ENCODE assay signal across 10 cellular contexts in the genomic region with DNA sequence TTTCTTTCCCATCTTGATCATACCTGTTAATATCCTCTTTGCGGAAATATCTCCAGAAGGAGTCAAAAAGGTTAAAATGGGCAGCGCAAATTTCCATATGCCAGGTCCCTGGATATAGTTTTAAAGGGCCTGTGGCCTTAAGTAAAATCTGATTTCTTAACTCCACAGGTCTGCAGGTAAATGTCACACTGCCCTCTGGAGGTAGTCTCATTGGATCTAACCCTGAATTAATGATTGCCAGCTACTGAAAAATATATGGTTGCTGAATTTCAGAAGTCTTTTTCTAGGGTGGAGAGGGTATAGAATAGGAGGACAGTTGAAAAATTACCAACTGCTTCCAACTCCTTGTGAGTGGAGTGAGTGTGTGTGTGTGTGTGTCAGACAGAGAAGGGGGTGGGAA. TPM values are rescaled to one million over a fixed set of nuclear protein-coding genes. Genes with fewer than 3 reads are reported as not detected.
DNase-seq lines count a peak whose midpoint lies in the region; ATAC-seq and TF ChIP-seq lines count a peak whose summit lies in the region.
"Had no signal": no experiment of that assay in that cellular context is flagged by ENCODE, and none has a peak within 500 bp of the region (broad histone marks: within the 10 kb centered on the region; RNA-seq: fewer than 3 reads in every experiment).

No MANE protein-coding gene starts in this region.

- DNase-seq in GM23248 (no peak), glomerular visceral epithelial cell (ENCODE audit: extremely low spot score) (peak; percentile 20), tibial nerve (ENCODE audit: low spot score in 2 of 2) (no peak), SKM-1 treated with dmso at 0.1 percent for 144 hours (lab: John Stamatoyannopoulos, UW; ENCODE audit: unreplicated experiment) (no peak)

- in situ Hi-C loops in GM23248 (cut with MboI): no loop called here

- no peak for TF ChIP-seq EP300 in tibial nerve (IDR thresholded peaks at IDR 0.05)

- no peak for TF ChIP-seq POLR2A in tibial nerve (IDR thresholded peaks at IDR 0.05)

- ATAC-seq in SK-N-SH treated with all-trans-retinoic acid at 6 μM for 48 hours (peak; percentile 26; the same call in 2 of the 3 replicates), GM19324 (IDR thresholded peaks at IDR 0.05; ENCODE audit: low FRiP score, unreplicated experiment) (no peak), GM18868 (IDR thresholded peaks at IDR 0.05; ENCODE audit: unreplicated experiment) (no peak)

- H3K4me3 ChIP-seq in GM23248 (peak overlapping the region; percentile 57; the same call in 1 of the 2 replicates), tibial nerve (no peak overlapping the region)
- H3K4me3 ChIP-seq: BLaER1, thoracic aorta had no signal

- peaks cover 86% of the 10 kb centered on the region for H3F3A ChIP-seq in GM23248 (ENCODE audit: insufficient read depth)

- WGBS in GM23248 (ENCODE audit: low coverage in 1 of 2, low lambda C conversion rate in 2 of 2, missing lambda C conversion rate in 2 of 2), 2 experiments: 89% methylated on average over 2 of the region's 2 CpGs
- WGBS in tibial nerve, 2 donors: 85 to 91% methylated on average over 2 of the region's 2 CpGs

- H3K27me3 ChIP-seq in GM23248 (replicated peaks; ENCODE audit: insufficient read depth) (no peaks in the 10 kb centered on the region), tibial nerve (no peaks in the 10 kb centered on the region)
- H3K27me3 ChIP-seq: BLaER1 had no signal

- H3K79me2 ChIP-seq in GM23248 (ENCODE audit: insufficient read depth): peaks cover 91% of the 10 kb centered on the region

- TF ChIP-seq CTCF in 22Rv1 (IDR thresholded peaks at IDR 0.05) (peak; percentile 57), tibial nerve (IDR thresholded peaks at IDR 0.05) (peak in 1 of 5 experiments; percentile 8)

- H3K27ac ChIP-seq in 22Rv1 (no peak overlapping the region), GM23248 (peak overlapping the region; percentile 87), tibial nerve (peak overlapping the region in 2 of 4 donors; percentile 42 to 80)
- H3K27ac ChIP-seq: BLaER1, thoracic aorta had no signal

- H3K36me3 ChIP-seq in GM23248 (ENCODE audit: low read depth): peaks cover 21% of the 10 kb centered on the region; the same call in 1 of the 2 replicates
- no peaks in the 10 kb centered on the region for H3K36me3 ChIP-seq in tibial nerve
- H3K36me3 ChIP-seq: BLaER1, thoracic aorta had no signal

- no peaks in the 10 kb centered on the region for H4K20me1 ChIP-seq in GM23248 (ENCODE audit: insufficient read depth)
- H4K20me1 ChIP-seq: BLaER1 had no signal

- peak overlapping the region; percentile 81 for H3K4me2 ChIP-seq in GM23248 (ENCODE audit: unreplicated experiment)
- H3K4me2 ChIP-seq: BLaER1 had no signal

- H3K9ac ChIP-seq in GM23248: peak overlapping the region; percentile 66
- H3K9ac ChIP-seq: BLaER1 had no signal

- no peak overlapping the region for H2AFZ ChIP-seq in GM23248

- no peaks in the 10 kb centered on the region for H3K9me2 ChIP-seq in GM23248 (ENCODE audit: insufficient read depth)

- H3K4me1 ChIP-seq in GM23248 (ENCODE audit: insufficient read depth) (peaks cover 62% of the 10 kb centered on the region), tibial nerve (peaks cover 0 to 7% (median 0%) of the 10 kb centered on the region in 4 donors)

- no peaks in the 10 kb centered on the region for H3K9me3 ChIP-seq in GM23248 (ENCODE audit: low read depth)
- H3K9me3 ChIP-seq in tibial nerve: peaks cover 0 to 20% (median 7%) of the 10 kb centered on the region in 4 donors

TF ChIP-seq in SK-N-SH treated with all-trans-retinoic acid at 6 μM for 48 hours, 23 proteins besides CTCF, POLR2A, EP300 and RAD21:
- TF ChIP-seq, protein P1, sequence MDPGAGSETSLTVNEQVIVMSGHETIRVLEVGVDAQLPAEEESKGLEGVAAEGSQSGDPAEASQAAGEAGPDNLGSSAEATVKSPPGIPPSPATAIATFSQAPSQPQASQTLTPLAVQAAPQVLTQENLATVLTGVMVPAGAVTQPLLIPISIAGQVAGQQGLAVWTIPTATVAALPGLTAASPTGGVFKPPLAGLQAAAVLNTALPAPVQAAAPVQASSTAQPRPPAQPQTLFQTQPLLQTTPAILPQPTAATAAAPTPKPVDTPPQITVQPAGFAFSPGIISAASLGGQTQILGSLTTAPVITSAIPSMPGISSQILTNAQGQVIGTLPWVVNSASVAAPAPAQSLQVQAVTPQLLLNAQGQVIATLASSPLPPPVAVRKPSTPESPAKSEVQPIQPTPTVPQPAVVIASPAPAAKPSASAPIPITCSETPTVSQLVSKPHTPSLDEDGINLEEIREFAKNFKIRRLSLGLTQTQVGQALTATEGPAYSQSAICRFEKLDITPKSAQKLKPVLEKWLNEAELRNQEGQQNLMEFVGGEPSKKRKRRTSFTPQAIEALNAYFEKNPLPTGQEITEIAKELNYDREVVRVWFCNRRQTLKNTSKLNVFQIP (CRISPR knock-in tag; IDR thresholded peaks at IDR 0.05; ENCODE audit: borderline replicate concordance, low read depth): no peak
- TF ChIP-seq, protein P2, sequence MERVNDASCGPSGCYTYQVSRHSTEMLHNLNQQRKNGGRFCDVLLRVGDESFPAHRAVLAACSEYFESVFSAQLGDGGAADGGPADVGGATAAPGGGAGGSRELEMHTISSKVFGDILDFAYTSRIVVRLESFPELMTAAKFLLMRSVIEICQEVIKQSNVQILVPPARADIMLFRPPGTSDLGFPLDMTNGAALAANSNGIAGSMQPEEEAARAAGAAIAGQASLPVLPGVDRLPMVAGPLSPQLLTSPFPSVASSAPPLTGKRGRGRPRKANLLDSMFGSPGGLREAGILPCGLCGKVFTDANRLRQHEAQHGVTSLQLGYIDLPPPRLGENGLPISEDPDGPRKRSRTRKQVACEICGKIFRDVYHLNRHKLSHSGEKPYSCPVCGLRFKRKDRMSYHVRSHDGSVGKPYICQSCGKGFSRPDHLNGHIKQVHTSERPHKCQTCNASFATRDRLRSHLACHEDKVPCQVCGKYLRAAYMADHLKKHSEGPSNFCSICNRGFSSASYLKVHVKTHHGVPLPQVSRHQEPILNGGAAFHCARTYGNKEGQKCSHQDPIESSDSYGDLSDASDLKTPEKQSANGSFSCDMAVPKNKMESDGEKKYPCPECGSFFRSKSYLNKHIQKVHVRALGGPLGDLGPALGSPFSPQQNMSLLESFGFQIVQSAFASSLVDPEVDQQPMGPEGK (CRISPR knock-in tag; IDR thresholded peaks at IDR 0.05; ENCODE audit: borderline replicate concordance): no peak
- TF ChIP-seq ARNTL (CRISPR knock-in tag; IDR thresholded peaks at IDR 0.05; ENCODE audit: borderline replicate concordance, low read depth) (no peak), CSDC2 (CRISPR knock-in tag; IDR thresholded peaks at IDR 0.05) (no peak), ISL1 (CRISPR knock-in tag; IDR thresholded peaks at IDR 0.05) (no peak), SNAI2 (CRISPR knock-in tag; IDR thresholded peaks at IDR 0.05) (no peak), ZFP30 (CRISPR knock-in tag; IDR thresholded peaks at IDR 0.05) (no peak), ZNF70 (CRISPR knock-in tag; IDR thresholded peaks at IDR 0.05) (no peak), ESRRG (CRISPR knock-in tag; IDR thresholded peaks at IDR 0.05) (no peak), ZC3H10 (CRISPR knock-in tag; IDR thresholded peaks at IDR 0.05) (no peak), BACH2 (CRISPR knock-in tag; IDR thresholded peaks at IDR 0.05; ENCODE audit: borderline replicate concordance) (no peak), ZNF565 (CRISPR knock-in tag; conservative IDR thresholded peaks at IDR 0.05; ENCODE audit: low read depth) (no peak), TOX (CRISPR knock-in tag; IDR thresholded peaks at IDR 0.05; ENCODE audit: borderline replicate concordance) (no peak), ZFP3 (CRISPR knock-in tag; IDR thresholded peaks at IDR 0.05) (no peak), RARB (CRISPR knock-in tag; IDR thresholded peaks at IDR 0.05) (no peak), TCF4 (CRISPR knock-in tag; IDR thresholded peaks at IDR 0.05; ENCODE audit: borderline replicate concordance) (no peak), OSR1 (CRISPR knock-in tag; IDR thresholded peaks at IDR 0.05) (no peak)
- TF ChIP-seq, protein P3, sequence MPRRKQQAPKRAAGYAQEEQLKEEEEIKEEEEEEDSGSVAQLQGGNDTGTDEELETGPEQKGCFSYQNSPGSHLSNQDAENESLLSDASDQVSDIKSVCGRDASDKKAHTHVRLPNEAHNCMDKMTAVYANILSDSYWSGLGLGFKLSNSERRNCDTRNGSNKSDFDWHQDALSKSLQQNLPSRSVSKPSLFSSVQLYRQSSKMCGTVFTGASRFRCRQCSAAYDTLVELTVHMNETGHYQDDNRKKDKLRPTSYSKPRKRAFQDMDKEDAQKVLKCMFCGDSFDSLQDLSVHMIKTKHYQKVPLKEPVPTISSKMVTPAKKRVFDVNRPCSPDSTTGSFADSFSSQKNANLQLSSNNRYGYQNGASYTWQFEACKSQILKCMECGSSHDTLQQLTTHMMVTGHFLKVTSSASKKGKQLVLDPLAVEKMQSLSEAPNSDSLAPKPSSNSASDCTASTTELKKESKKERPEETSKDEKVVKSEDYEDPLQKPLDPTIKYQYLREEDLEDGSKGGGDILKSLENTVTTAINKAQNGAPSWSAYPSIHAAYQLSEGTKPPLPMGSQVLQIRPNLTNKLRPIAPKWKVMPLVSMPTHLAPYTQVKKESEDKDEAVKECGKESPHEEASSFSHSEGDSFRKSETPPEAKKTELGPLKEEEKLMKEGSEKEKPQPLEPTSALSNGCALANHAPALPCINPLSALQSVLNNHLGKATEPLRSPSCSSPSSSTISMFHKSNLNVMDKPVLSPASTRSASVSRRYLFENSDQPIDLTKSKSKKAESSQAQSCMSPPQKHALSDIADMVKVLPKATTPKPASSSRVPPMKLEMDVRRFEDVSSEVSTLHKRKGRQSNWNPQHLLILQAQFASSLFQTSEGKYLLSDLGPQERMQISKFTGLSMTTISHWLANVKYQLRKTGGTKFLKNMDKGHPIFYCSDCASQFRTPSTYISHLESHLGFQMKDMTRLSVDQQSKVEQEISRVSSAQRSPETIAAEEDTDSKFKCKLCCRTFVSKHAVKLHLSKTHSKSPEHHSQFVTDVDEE (CRISPR knock-in tag; IDR thresholded peaks at IDR 0.05): no peak

RNA-seq across cellular contexts. Expression of a gene that starts 8.5 kb away (rescaled TPM):
- total RNA-seq in GM23248 (2014; rRNA removed; shearing (Covaris generic)): 522 and 528 TPM in 2 replicates
- 557 and 564 TPM in 2 replicates for polyA plus RNA-seq in GM23248 (2016; fragmentation: Nextera tagmentation; extraction: Ambion mirVana)
- 10 to 100 TPM in 1 of 4 donors, 1 to 10 TPM in 3; 4.6 to 13.3 (median 6.6) TPM for total RNA-seq in tibial nerve

Comparison
In these comparisons a context has a peak if more than half of its experiments do, and no peak if none do; other contexts are left out.
1. RNA of a gene that starts 8.5 kb away (total RNA-seq): 522 to 528 TPM in GM23248; 4.6 to 13.3 TPM in tibial nerve; every median in the first group is over 10 times any median in the second.